Comparison of ENCODE assay signal across 32 cellular contexts in genomic region chr2:238265605-238266004, GRCh38.
"Had no signal": no experiment of that assay in that cellular context is flagged by ENCODE, and none has a peak within 500 bp of the region (broad histone marks: within the 10 kb centered on the region; RNA-seq: fewer than 3 reads in every experiment).

No MANE protein-coding gene starts in this region.

- H3K27me3 Mint-ChIP-seq: activated CD4-positive, alpha-beta memory T cell treated with anti-CD3 and anti-CD28 coated beads for 36 hours; activated CD4-positive, alpha-beta T cell treated with anti-CD3 and anti-CD28 coated beads for 36 hours; activated CD4-positive, alpha-beta T cell treated with anti-CD3 and anti-CD28 coated beads, Interleukin-2, amount 10 ng/mL, durations not matched to agents 24 days and 14 days; activated naive CD8-positive, alpha-beta T cell; activated T-helper 17 cell treated with anti-CD3 and anti-CD28 coated beads, Interleukin-2, amount 50 U/mL, for 72 hours; central memory CD8-positive, alpha-beta T cell; effector memory CD8-positive, alpha-beta T cell; T-helper 17 cell had no signal

- H3K4me3 ChIP-seq: esophagus muscularis mucosa, gastrocnemius medialis, heart left ventricle had no signal

- H3K9me3 Mint-ChIP-seq: activated CD4-positive, alpha-beta memory T cell treated with anti-CD3 and anti-CD28 coated beads for 36 hours; activated CD4-positive, alpha-beta T cell treated with anti-CD3 and anti-CD28 coated beads, Interleukin-2, amount 10 ng/mL, durations not matched to agents 24 days and 14 days; activated T-cell treated with anti-CD3 and anti-CD28 coated beads, Interleukin-2, amount 50 U/mL, for 4 hours; activated T-helper 17 cell treated with anti-CD3 and anti-CD28 coated beads, Interleukin-2, amount 50 U/mL, for 72 hours; central memory CD8-positive, alpha-beta T cell; effector memory CD8-positive, alpha-beta T cell; T-helper 2 cell treated with Interferon-gamma antibody and Interleukin-4, amounts not matched to agents 5 μg/mL and 100 μg/mL, for 36 hours had no signal

- H3K9me3 ChIP-seq: esophagus muscularis mucosa, gastrocnemius medialis, heart left ventricle had no signal

- H3K27ac ChIP-seq: brain microvascular endothelial cell, esophagus muscularis mucosa, foreskin keratinocyte, gastrocnemius medialis, heart left ventricle had no signal

- H3K27ac Mint-ChIP-seq: activated CD4-positive, alpha-beta memory T cell treated with anti-CD3 and anti-CD28 coated beads for 36 hours; activated CD4-positive, alpha-beta T cell treated with anti-CD3 and anti-CD28 coated beads for 36 hours; activated CD4-positive, alpha-beta T cell treated with anti-CD3 and anti-CD28 coated beads, Interleukin-2, amount 10 ng/mL, durations not matched to agents 24 days and 14 days; activated CD8-positive, alpha-beta T cell treated with anti-CD3 and anti-CD28 coated beads, Interleukin-2, amount 10 ng/mL, durations not matched to agents 7 days and 5 days; activated naive CD8-positive, alpha-beta T cell; activated T-helper 17 cell treated with anti-CD3 and anti-CD28 coated beads, Interleukin-2, amount 50 U/mL, for 72 hours; effector memory CD8-positive, alpha-beta T cell; T-helper 17 cell; T-helper 2 cell treated with Interferon-gamma antibody and Interleukin-4, amounts not matched to agents 5 μg/mL and 100 μg/mL, for 36 hours had no signal

- H3K27me3 ChIP-seq: brain microvascular endothelial cell, esophagus muscularis mucosa, foreskin keratinocyte, gastrocnemius medialis, heart left ventricle had no signal

- H3K4me3 Mint-ChIP-seq: activated CD4-positive, alpha-beta memory T cell treated with anti-CD3 and anti-CD28 coated beads for 36 hours; activated CD4-positive, alpha-beta T cell treated with anti-CD3 and anti-CD28 coated beads for 36 hours; activated CD4-positive, alpha-beta T cell treated with anti-CD3 and anti-CD28 coated beads, Interleukin-2, amount 10 ng/mL, durations not matched to agents 24 days and 14 days; activated CD8-positive, alpha-beta T cell treated with anti-CD3 and anti-CD28 coated beads, Interleukin-2, amount 10 ng/mL, durations not matched to agents 7 days and 5 days; activated naive CD8-positive, alpha-beta T cell; activated T-cell treated with anti-CD3 and anti-CD28 coated beads, Interleukin-2, amount 50 U/mL, for 4 hours; activated T-helper 17 cell treated with anti-CD3 and anti-CD28 coated beads, Interleukin-2, amount 50 U/mL, for 72 hours; central memory CD8-positive, alpha-beta T cell; effector memory CD8-positive, alpha-beta T cell; T-helper 17 cell; T-helper 2 cell treated with Interferon-gamma antibody and Interleukin-4, amounts not matched to agents 5 μg/mL and 100 μg/mL, for 36 hours had no signal

- ATAC-seq: activated CD4-positive, alpha-beta T cell treated with anti-CD3 and anti-CD28 coated beads for 36 hours; activated CD8-positive, alpha-beta T cell treated with anti-CD3 and anti-CD28 coated beads, Interleukin-2, amount 10 ng/mL, durations not matched to agents 7 days and 5 days; activated T-cell treated with anti-CD3 and anti-CD28 coated beads, Interleukin-2, amount 50 U/mL, for 4 hours; activated T-helper 17 cell treated with anti-CD3 and anti-CD28 coated beads, Interleukin-2, amount 50 U/mL, for 72 hours; effector memory CD8-positive, alpha-beta T cell; foreskin keratinocyte; gastrocnemius medialis; heart left ventricle; T-helper 17 cell had no signal

- DNase-seq: activated CD4-positive, alpha-beta memory T cell treated with anti-CD3 and anti-CD28 coated beads for 36 hours; activated CD4-positive, alpha-beta T cell treated with anti-CD3 and anti-CD28 coated beads for 36 hours; activated CD4-positive, alpha-beta T cell treated with anti-CD3 and anti-CD28 coated beads, Interleukin-2, amount 10 ng/mL, durations not matched to agents 24 days and 14 days; activated CD4-positive, CD25-positive, alpha-beta regulatory T cell; activated CD4-positive, CD25-positive, alpha-beta regulatory T cell treated with anti-CD3 and anti-CD28 coated beads, Interleukin-2, amount 50 U/mL, for 72 hours; activated CD8-positive, alpha-beta memory T cell treated with anti-CD3 and anti-CD28 coated beads, Interleukin-2, amount 50 U/mL, for 48 hours; activated CD8-positive, alpha-beta T cell treated with anti-CD3 and anti-CD28 coated beads, Interleukin-2, amount 10 ng/mL, durations not matched to agents 7 days and 5 days; activated effector memory CD4-positive, alpha-beta T cell treated with Interleukin-2 at 50 U/mL for 16 hours; activated gamma-delta T cell treated with Interleukin-2 at 50 U/mL for 16 hours; activated naive CD4-positive, alpha-beta T cell treated with anti-CD3 and anti-CD28 coated beads, Interleukin-2, amount 50 U/mL, for 16 hours; activated naive CD4-positive, alpha-beta T cell treated with Interleukin-2 at 50 U/mL for 16 hours; activated T-cell treated with anti-CD3 and anti-CD28 coated beads for 4 hours; activated T-cell treated with anti-CD3 and anti-CD28 coated beads, Interleukin-2, amount 50 U/mL, for 4 hours; amniotic stem cell; anterior cingulate cortex; brain microvascular endothelial cell; cortex of kidney; dermis blood vessel endothelial cell; effector CD4-positive, alpha-beta T cell; effector memory CD8-positive, alpha-beta T cell; erythroblast; foreskin keratinocyte; gastrocnemius medialis; T-helper 1 cell; T-helper 17 cell; T1000 had no signal

- H3K36me3 ChIP-seq: brain microvascular endothelial cell had no signal
